ENCODE assay signal across 14 cellular contexts in the genomic region with DNA sequence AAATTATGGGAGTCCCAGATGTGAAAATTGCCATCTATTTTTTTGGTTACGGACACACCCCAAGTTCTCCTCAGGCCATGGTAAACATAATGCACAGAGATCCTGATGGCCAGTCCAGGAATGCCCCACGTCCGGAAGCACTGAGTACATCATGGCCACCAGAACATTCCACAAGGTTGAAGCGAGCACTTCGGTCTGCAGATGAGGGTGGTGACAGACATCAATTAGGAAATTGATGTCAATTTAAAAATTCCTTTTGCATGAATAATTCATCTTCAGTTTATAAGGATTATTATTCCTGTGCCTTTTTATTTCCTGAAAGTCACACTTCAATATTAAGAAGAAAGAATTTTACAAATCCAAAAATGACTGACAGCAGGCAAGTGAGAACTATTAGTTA. TPM values are rescaled to one million over a fixed set of nuclear protein-coding genes. Genes with fewer than 3 reads are reported as not detected.
DNase-seq lines count a peak whose midpoint lies in the region; ATAC-seq, FAIRE-seq and TF ChIP-seq lines count a peak whose summit lies in the region.
"Had no signal": no experiment of that assay in that cellular context is flagged by ENCODE, and none has a peak within 500 bp of the region (broad histone marks: within the 10 kb centered on the region; RNA-seq: fewer than 3 reads in every experiment).

No MANE protein-coding gene starts in this region.

- intact Hi-C loops in right lobe of liver (cut with DNase I): no loop called here

- H3K4me3 ChIP-seq in astrocyte (ENCODE audit: insufficient read depth, low read depth, low read length) (no peak overlapping the region), hepatocyte (no peak overlapping the region), SJCRH30 (no peak overlapping the region), right lobe of liver (no peak overlapping the region)
- H3K4me3 ChIP-seq: BLaER1 treated with 17β-estradiol and CSF1 and Interleukin-3, amounts not matched to agents 10 nM and 100 nM; K562 had no signal

- H3K9me3 ChIP-seq in astrocyte (ENCODE audit: insufficient read depth, low read depth, low read length) (no peaks in the 10 kb centered on the region), hepatocyte (ENCODE audit: low read depth) (no peaks in the 10 kb centered on the region), SJCRH30 (replicated peaks) (no peaks in the 10 kb centered on the region), right lobe of liver (no peaks in the 10 kb centered on the region)
- H3K9me3 ChIP-seq: BLaER1 treated with 17β-estradiol and CSF1 and Interleukin-3, amounts not matched to agents 10 nM and 100 nM had no signal

- H2AFZ ChIP-seq in astrocyte (ENCODE audit: low read depth, low read length) (no peak overlapping the region), hepatocyte (no peak overlapping the region)

- no peaks in the 10 kb centered on the region for H3K27me3 ChIP-seq in astrocyte (ENCODE audit: insufficient read depth, low read length)
- H3K27me3 ChIP-seq in hepatocyte: peaks cover 11% of the 10 kb centered on the region
- no peaks in the 10 kb centered on the region for H3K27me3 ChIP-seq in SJCRH30
- no peaks in the 10 kb centered on the region for H3K27me3 ChIP-seq in right lobe of liver
- H3K27me3 ChIP-seq: BLaER1 treated with 17β-estradiol and CSF1 and Interleukin-3, amounts not matched to agents 10 nM and 100 nM had no signal

- H3K36me3 Mint-ChIP-seq in astrocyte (ENCODE audit: low read depth, unreplicated experiment) (peaks cover 1% of the 10 kb centered on the region), immature natural killer cell (no peaks in the 10 kb centered on the region)

- no peak overlapping the region for H3K27ac ChIP-seq in astrocyte (ENCODE audit: low read depth, low read length)
- H3K27ac ChIP-seq in hepatocyte: peak overlapping the region; percentile 95
- no peak overlapping the region for H3K27ac ChIP-seq in SJCRH30
- H3K27ac ChIP-seq in right lobe of liver: no peak overlapping the region
- H3K27ac ChIP-seq: BLaER1 treated with 17β-estradiol and CSF1 and Interleukin-3, amounts not matched to agents 10 nM and 100 nM; RWPE1 had no signal

- 84% methylated on average over 5 of the region's 5 CpGs for WGBS in hepatocyte (ENCODE audit: low lambda C conversion rate, missing lambda C conversion rate)
- 85% methylated on average over 5 of the region's 5 CpGs for WGBS in right lobe of liver (ENCODE audit: insufficient coverage, low coverage, low lambda C conversion rate, missing lambda C conversion rate)

- DNase-seq in HTR-8/SVneo (ENCODE audit: insufficient read length, low spot score) (peak; percentile 38), astrocyte (ENCODE audit: low read depth) (no peak), hepatocyte (ENCODE audit: low spot score) (no peak), SJCRH30 (no peak), HUDEP-2 (lab: John Stamatoyannopoulos, UW; ENCODE audit: unreplicated experiment in 76 of 76) (no peak), right lobe of liver (no peak), immature natural killer cell (no peak)
- DNase-seq: DMS 273 treated with DMSO at 0.1 percent for 48 hours, H9, NCI-H2227 treated with DMSO at 0.1 percent for 48 hours, NCI-H526 had no signal

- no peaks in the 10 kb centered on the region for H3K9me2 ChIP-seq in hepatocyte (replicated peaks; ENCODE audit: insufficient read depth)

- no peaks in the 10 kb centered on the region for H3K79me2 ChIP-seq in astrocyte (ENCODE audit: insufficient read depth, low read length)
- no peaks in the 10 kb centered on the region for H3K79me2 ChIP-seq in hepatocyte

- no peak overlapping the region for H3K4me2 ChIP-seq in astrocyte (ENCODE audit: low read length)
- no peak overlapping the region for H3K4me2 ChIP-seq in hepatocyte
- H3K4me2 ChIP-seq: BLaER1 treated with 17β-estradiol and CSF1 and Interleukin-3, amounts not matched to agents 10 nM and 100 nM had no signal

- ATAC-seq in right lobe of liver: no peak
- ATAC-seq: K562 had no signal

- H3K4me1 Mint-ChIP-seq in astrocyte (ENCODE audit: low read depth, unreplicated experiment) (peaks cover 22% of the 10 kb centered on the region), immature natural killer cell (peaks cover 12 to 18% of the 10 kb centered on the region in 2 donors)

- TF ChIP-seq POLR2A in right lobe of liver (IDR thresholded peaks at IDR 0.05): no peak

- H3K27me3 Mint-ChIP-seq in astrocyte (ENCODE audit: low read depth, unreplicated experiment) (no peaks in the 10 kb centered on the region), immature natural killer cell (ENCODE audit: low read depth in 3 of 3) (peaks cover 0 to 8% (median 8%) of the 10 kb centered on the region in 3 donors)

- H3K4me1 ChIP-seq in astrocyte (ENCODE audit: insufficient read depth, low read length): peaks cover 1% of the 10 kb centered on the region
- peaks cover 6% of the 10 kb centered on the region for H3K4me1 ChIP-seq in hepatocyte (ENCODE audit: insufficient read depth)
- no peaks in the 10 kb centered on the region for H3K4me1 ChIP-seq in SJCRH30
- peaks cover 0 to 10% (median 3%) of the 10 kb centered on the region in 4 donors for H3K4me1 ChIP-seq in right lobe of liver

- no peaks in the 10 kb centered on the region for H3K36me3 ChIP-seq in astrocyte (ENCODE audit: insufficient read depth, low read length)
- no peaks in the 10 kb centered on the region for H3K36me3 ChIP-seq in hepatocyte (replicated peaks; ENCODE audit: insufficient read depth, low read depth)
- H3K36me3 ChIP-seq in SJCRH30: no peaks in the 10 kb centered on the region
- H3K36me3 ChIP-seq in right lobe of liver: no peaks in the 10 kb centered on the region
- H3K36me3 ChIP-seq: BLaER1 treated with 17β-estradiol and CSF1 and Interleukin-3, amounts not matched to agents 10 nM and 100 nM had no signal

- H3K9ac ChIP-seq in astrocyte (ENCODE audit: low read length): no peak overlapping the region
- H3K9ac ChIP-seq: BLaER1 treated with 17β-estradiol and CSF1 and Interleukin-3, amounts not matched to agents 10 nM and 100 nM had no signal

- H3K4me3 Mint-ChIP-seq in astrocyte (ENCODE audit: unreplicated experiment) (no peak overlapping the region), immature natural killer cell (no peak overlapping the region)
- H3K4me3 Mint-ChIP-seq: H9 had no signal

- H4K20me1 ChIP-seq in astrocyte (ENCODE audit: insufficient read depth, low read length): no peaks in the 10 kb centered on the region
- H4K20me1 ChIP-seq in hepatocyte (ENCODE audit: insufficient read depth, poor library complexity, severe bottlenecking): no peaks in the 10 kb centered on the region
- H4K20me1 ChIP-seq: BLaER1 treated with 17β-estradiol and CSF1 and Interleukin-3, amounts not matched to agents 10 nM and 100 nM had no signal

- no peak for FAIRE-seq in HTR-8/SVneo (lab: Jason Lieb, UNC)
- no peak for FAIRE-seq in astrocyte (lab: Jason Lieb, UNC)
- FAIRE-seq: K562 had no signal

- H3K27ac Mint-ChIP-seq in astrocyte (ENCODE audit: unreplicated experiment) (peak overlapping the region; percentile 23), immature natural killer cell (no peak overlapping the region)

- H3K9me3 Mint-ChIP-seq in astrocyte (ENCODE audit: unreplicated experiment): no peaks in the 10 kb centered on the region
- H3K9me3 Mint-ChIP-seq in immature natural killer cell: no peaks in the 10 kb centered on the region
- H3K9me3 Mint-ChIP-seq: H9 had no signal

- TF ChIP-seq CTCF in astrocyte (IDR thresholded peaks at IDR 0.05; ENCODE audit: insufficient read depth, low read depth, low read length) (no peak), hepatocyte (IDR thresholded peaks at IDR 0.05; ENCODE audit: poor library complexity) (no peak), right lobe of liver (IDR thresholded peaks at IDR 0.05) (no peak)

RNA-seq across cellular contexts. Expression of a gene that starts 13.2 kb away (rescaled TPM):
- total RNA-seq in astrocyte: 44.4 and 49.7 TPM in 2 replicates
- 27.0 and 32.5 TPM in 2 replicates for total RNA-seq in hepatocyte
- polyA plus RNA-seq in hepatocyte: 15.4 and 16.9 TPM in 2 replicates
- 20.1 and 22.3 TPM in 2 replicates for total RNA-seq in SJCRH30 (2014; rRNA removed; shearing (Covaris generic))
- total RNA-seq in right lobe of liver: 10 to 100 TPM in 5 of 6 experiments, 1 to 10 TPM in 1; 7.1 to 12.8 (median 10.5) TPM
- polyA plus RNA-seq in immature natural killer cell: 10 to 100 TPM; 23.8 to 33.8 (median 25.6) TPM

RNA-seq across cellular contexts. Expression of a gene that starts 49.3 kb away (rescaled TPM):
- total RNA-seq in astrocyte (1.3 and 1.6 TPM in 2 replicates), hepatocyte (0.33 and 1.2 TPM in 2 replicates), right lobe of liver (1 to 10 TPM in 2 of 6 experiments, under 1 TPM in 3, not detected in 1; 0.26 to 2.8 (median 0.34) TPM)
- polyA plus RNA-seq in hepatocyte (0.45 and 1.2 TPM in 2 replicates), immature natural killer cell (1 to 10 TPM in 2 of 3 donors, under 1 TPM in 1; 0.29 to 1.7 (median 1.6) TPM)
- 0.10 and 0.15 TPM in 2 replicates for total RNA-seq in SJCRH30 (2014; rRNA removed; shearing (Covaris generic))
